ENCODE assay signal across 8 cellular contexts in the genomic region with DNA sequence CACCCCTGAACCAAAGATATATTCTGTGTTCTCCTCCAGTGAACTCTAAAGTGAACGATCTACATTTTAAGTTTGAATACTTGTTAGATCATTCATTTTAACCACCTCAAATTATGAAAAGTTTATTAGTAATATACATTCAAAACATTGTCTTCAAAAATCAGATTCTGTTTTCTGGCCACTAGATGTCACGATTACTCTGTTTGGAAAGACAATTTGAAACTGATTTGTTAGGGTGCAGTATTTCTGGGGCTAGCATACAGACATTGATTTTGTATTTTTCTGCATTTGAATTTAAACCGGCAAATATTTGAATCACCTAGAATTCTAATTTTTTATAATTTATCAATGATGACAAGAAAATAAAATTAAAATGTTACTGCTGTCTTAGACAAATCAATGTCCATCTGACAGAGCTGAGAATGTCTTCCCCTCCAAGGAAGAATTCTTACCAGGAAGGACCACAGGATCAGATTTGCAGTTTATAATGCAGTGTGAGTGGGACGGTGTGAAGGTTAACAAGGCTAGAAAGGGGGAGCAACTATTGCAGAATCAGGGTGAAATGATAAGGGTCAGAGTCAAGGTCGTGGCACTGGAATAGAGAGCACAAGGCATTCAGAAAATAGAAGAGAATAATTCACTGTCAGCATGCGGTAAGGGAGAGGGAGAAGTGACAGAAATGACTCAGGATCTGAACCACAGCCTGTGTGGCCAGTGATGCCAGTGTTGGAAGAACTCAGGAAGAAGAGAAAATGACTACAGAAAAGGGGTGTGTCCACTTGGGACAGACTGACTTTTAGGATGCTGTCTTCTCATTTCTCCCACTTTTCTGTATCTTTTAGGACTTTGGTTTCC.
A peak's percentile ranks its signal among the peaks of the same experiment; 100 is the strongest.
DNase-seq lines count a peak whose midpoint lies in the region; ATAC-seq and TF ChIP-seq lines count a peak whose summit lies in the region.

No MANE protein-coding gene starts in this region.

- no peak overlapping the region for H3K4me3 ChIP-seq in CD4-positive, CD25-positive, alpha-beta regulatory T cell (ENCODE audit: low read depth, low read length)
- H3K4me3 ChIP-seq in fibroblast of pulmonary artery (replicated peaks; ENCODE audit: low read depth, low read length) (no peak overlapping the region), retinal pigment epithelial cell (ENCODE audit: low read length) (no peak overlapping the region)

- H3K4me3 Mint-ChIP-seq in CD4-positive, CD25-positive, alpha-beta regulatory T cell = no peak overlapping the region

- POLR2A ChIA-PET in RWPE1 (lab: Yijun Ruan, JAX; ENCODE audit: low non-redundant PET) = no interaction called here

- no peak for ATAC-seq in CD4-positive, CD25-positive, alpha-beta regulatory T cell (ENCODE audit: low read depth in 2 of 2)
- ATAC-seq in HG02759 (IDR thresholded peaks at IDR 0.05; ENCODE audit: unreplicated experiment) = no peak
- ATAC-seq in GM18520 (IDR thresholded peaks at IDR 0.05; ENCODE audit: unreplicated experiment) = no peak

- H3K9me3 Mint-ChIP-seq in CD4-positive, CD25-positive, alpha-beta regulatory T cell = no peaks in the 10 kb centered on the region

- no peaks in the 10 kb centered on the region for H3K36me3 ChIP-seq in CD4-positive, CD25-positive, alpha-beta regulatory T cell (ENCODE audit: control insufficient read depth, insufficient read depth, low read length)

- no peaks in the 10 kb centered on the region for H3K4me1 ChIP-seq in CD4-positive, CD25-positive, alpha-beta regulatory T cell (ENCODE audit: control insufficient read depth, insufficient read depth, low read length, poor library complexity, severe bottlenecking)

- H3K9me3 ChIP-seq in CD4-positive, CD25-positive, alpha-beta regulatory T cell (ENCODE audit: control insufficient read depth in 2 of 2, low read length in 2 of 2) = no peaks in the 10 kb centered on the region

- no peaks in the 10 kb centered on the region for H3K36me3 Mint-ChIP-seq in CD4-positive, CD25-positive, alpha-beta regulatory T cell

- H3K27me3 Mint-ChIP-seq in CD4-positive, CD25-positive, alpha-beta regulatory T cell = no peaks in the 10 kb centered on the region

- CTCF ChIA-PET in RWPE1 (lab: Yijun Ruan, JAX) = interaction anchor here (0.7 kb wide), 1 partner anchor 1015 kb away, joined by 3 read pairs; no protein-coding TSS in a partner anchor

- H3K27me3 ChIP-seq in CD4-positive, CD25-positive, alpha-beta regulatory T cell (ENCODE audit: control insufficient read depth, insufficient read depth, low read length) = no peaks in the 10 kb centered on the region

- no peak overlapping the region for H3K27ac ChIP-seq in CD4-positive, CD25-positive, alpha-beta regulatory T cell (ENCODE audit: insufficient read depth, low read length, poor library complexity, severe bottlenecking)
- H3K27ac ChIP-seq in RWPE1 = no peak overlapping the region

- peak in 2 of 3 donors; percentile 21 to 63 for DNase-seq in CD4-positive, CD25-positive, alpha-beta regulatory T cell
- DNase-seq in HCEC 1CT (peak; percentile 6), RWPE1 (ENCODE audit: low spot score) (peak; percentile 28), fibroblast of pulmonary artery (ENCODE audit: low read depth) (peak; percentile 71), retinal pigment epithelial cell (ENCODE audit: low read depth) (peak; percentile 9), DMS79 (lab: John Stamatoyannopoulos, UW) (no peak)

- H3K27ac Mint-ChIP-seq in CD4-positive, CD25-positive, alpha-beta regulatory T cell = no peak overlapping the region

- TF ChIP-seq CTCF in RWPE1 (conservative IDR thresholded peaks at IDR 0.05; ENCODE audit: low read depth) (peak; percentile 78), fibroblast of pulmonary artery (IDR thresholded peaks at IDR 0.05; ENCODE audit: low read length, missing control alignments) (peak; percentile 60), retinal pigment epithelial cell (conservative IDR thresholded peaks at IDR 0.05; ENCODE audit: low read depth, low read length) (peak; percentile 59)

- H3K4me1 Mint-ChIP-seq in CD4-positive, CD25-positive, alpha-beta regulatory T cell = no peaks in the 10 kb centered on the region
